In the genomic region with DNA sequence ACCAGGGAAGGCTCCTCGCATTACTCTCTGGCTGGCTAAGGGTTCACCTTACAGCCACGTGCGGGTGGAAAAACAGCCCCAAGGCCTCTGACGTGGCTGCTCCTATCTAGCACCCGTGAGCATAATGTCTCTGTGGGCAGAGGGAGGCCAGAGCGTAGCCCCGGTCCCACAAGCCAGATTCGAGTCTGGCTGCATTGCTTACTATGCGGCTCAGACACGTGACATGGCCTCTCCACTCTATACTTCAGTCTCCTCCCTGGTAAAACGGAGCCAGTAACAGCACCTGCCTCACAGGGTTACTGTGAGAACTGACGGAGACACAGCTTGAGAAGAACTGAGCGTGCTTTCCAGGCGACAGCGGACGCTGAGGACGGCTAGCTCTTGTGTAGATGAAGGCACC, we compare ENCODE assay signal across 22 cellular contexts.
"Had no signal": no experiment of that assay in that cellular context is flagged by ENCODE, and none has a peak within 500 bp of the region (broad histone marks: within the 10 kb centered on the region; RNA-seq: fewer than 3 reads in every experiment).

No MANE protein-coding gene starts in this region.

- H3K4me1 ChIP-seq: left lung, neural progenitor cell, spleen, stomach, transverse colon had no signal

- H3K4me3 ChIP-seq: dorsolateral prefrontal cortex, left lung, lung, neural progenitor cell, ovary, right lobe of liver, spleen, stomach, thoracic aorta, transverse colon had no signal

- H3K9ac ChIP-seq: neural progenitor cell had no signal

- H3K36me3 ChIP-seq: neural progenitor cell, ovary had no signal

- H3K36me3 Mint-ChIP-seq: natural killer cell treated with Interleukin-12 subunit alpha and Interleukin-12 subunit beta and Interleukin-15 and Interleukin-18, amount 100 ng/mL, for 72 hours had no signal

- H3K4me3 Mint-ChIP-seq: natural killer cell treated with Interleukin-12 subunit alpha and Interleukin-12 subunit beta and Interleukin-15 and Interleukin-18, amount 100 ng/mL, for 72 hours; neural progenitor cell had no signal

- H3K9me3 ChIP-seq: left lung, ovary, right lobe of liver, spleen, stomach, thoracic aorta, transverse colon had no signal

- H3K4me2 ChIP-seq: neural progenitor cell had no signal

- DNase-seq: cortex of kidney; effector memory CD4-positive, alpha-beta T cell; islet precursor cell; mesenchymal stem cell; midbrain; nucleus accumbens; right lobe of liver; spleen; stimulated activated CD4-positive, alpha-beta T cell treated with anti-CD3 and anti-CD28 coated beads, Interleukin-15, amount 100 ng/mL, for 24 hours; stimulated activated CD4-positive, alpha-beta T cell treated with anti-CD3 and anti-CD28 coated beads, Interleukin-1b, Interleukin-23, amount 100 ng/mL, for 48 hours; stimulated activated naive CD4-positive, alpha-beta T cell; stomach; substantia nigra; transverse colon had no signal

- H3K27ac ChIP-seq: left lung, neural progenitor cell, ovary, right lobe of liver, spleen, stomach, thoracic aorta, transverse colon had no signal

- H3K9me3 Mint-ChIP-seq: natural killer cell treated with Interleukin-12 subunit alpha and Interleukin-12 subunit beta and Interleukin-15 and Interleukin-18, amount 100 ng/mL, for 72 hours; neural progenitor cell had no signal

- H3K27me3 Mint-ChIP-seq: natural killer cell treated with Interleukin-12 subunit alpha and Interleukin-12 subunit beta and Interleukin-15 and Interleukin-18, amount 100 ng/mL, for 72 hours had no signal

- H3K27me3 ChIP-seq: dorsolateral prefrontal cortex, neural progenitor cell, ovary, right lobe of liver, spleen, stomach, transverse colon had no signal

- H2AFZ ChIP-seq: neural progenitor cell had no signal

- H3K27ac Mint-ChIP-seq: natural killer cell treated with Interleukin-12 subunit alpha and Interleukin-12 subunit beta and Interleukin-15 and Interleukin-18, amount 100 ng/mL, for 72 hours; neural progenitor cell had no signal

- ATAC-seq: esophagus mucosa; left lung; natural killer cell treated with Interleukin-12 subunit alpha and Interleukin-12 subunit beta and Interleukin-15 and Interleukin-18, amount 100 ng/mL, for 72 hours had no signal
